Comparison of ENCODE assay signal across 1 cellular context in genomic region chr20:50680106-50680960, GRCh38.
TF ChIP-seq lines count a peak whose summit lies in the region.

No MANE protein-coding gene starts in this region.

TF ChIP-seq in HEK293, 187 proteins besides CTCF, POLR2A, EP300 and RAD21 (continued from another document):
- TF ChIP-seq, protein P1, sequence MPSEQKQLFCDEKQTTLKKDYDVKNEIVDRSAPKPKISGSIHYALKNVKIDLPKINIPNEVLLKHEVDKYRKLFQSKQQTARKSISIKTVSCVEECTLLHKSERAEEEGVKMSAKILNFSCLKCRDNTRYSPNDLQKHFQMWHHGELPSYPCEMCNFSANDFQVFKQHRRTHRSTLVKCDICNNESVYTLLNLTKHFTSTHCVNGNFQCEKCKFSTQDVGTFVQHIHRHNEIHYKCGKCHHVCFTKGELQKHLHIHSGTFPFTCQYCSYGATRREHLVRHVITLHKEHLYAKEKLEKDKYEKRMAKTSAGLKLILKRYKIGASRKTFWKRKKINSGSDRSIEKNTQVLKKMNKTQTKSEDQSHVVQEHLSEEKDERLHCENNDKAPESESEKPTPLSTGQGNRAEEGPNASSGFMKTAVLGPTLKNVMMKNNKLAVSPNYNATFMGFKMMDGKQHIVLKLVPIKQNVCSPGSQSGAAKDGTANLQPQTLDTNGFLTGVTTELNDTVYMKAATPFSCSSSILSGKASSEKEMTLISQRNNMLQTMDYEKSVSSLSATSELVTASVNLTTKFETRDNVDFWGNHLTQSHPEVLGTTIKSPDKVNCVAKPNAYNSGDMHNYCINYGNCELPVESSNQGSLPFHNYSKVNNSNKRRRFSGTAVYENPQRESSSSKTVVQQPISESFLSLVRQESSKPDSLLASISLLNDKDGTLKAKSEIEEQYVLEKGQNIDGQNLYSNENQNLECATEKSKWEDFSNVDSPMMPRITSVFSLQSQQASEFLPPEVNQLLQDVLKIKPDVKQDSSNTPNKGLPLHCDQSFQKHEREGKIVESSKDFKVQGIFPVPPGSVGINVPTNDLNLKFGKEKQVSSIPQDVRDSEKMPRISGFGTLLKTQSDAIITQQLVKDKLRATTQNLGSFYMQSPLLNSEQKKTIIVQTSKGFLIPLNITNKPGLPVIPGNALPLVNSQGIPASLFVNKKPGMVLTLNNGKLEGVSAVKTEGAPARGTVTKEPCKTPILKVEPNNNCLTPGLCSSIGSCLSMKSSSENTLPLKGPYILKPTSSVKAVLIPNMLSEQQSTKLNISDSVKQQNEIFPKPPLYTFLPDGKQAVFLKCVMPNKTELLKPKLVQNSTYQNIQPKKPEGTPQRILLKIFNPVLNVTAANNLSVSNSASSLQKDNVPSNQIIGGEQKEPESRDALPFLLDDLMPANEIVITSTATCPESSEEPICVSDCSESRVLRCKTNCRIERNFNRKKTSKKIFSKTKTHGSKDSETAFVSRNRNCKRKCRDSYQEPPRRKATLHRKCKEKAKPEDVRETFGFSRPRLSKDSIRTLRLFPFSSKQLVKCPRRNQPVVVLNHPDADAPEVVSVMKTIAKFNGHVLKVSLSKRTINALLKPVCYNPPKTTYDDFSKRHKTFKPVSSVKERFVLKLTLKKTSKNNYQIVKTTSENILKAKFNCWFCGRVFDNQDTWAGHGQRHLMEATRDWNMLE (tag by site-specific recombination; conservative IDR thresholded peaks at IDR 0.05; ENCODE audit: low read depth) = no peak
- TF ChIP-seq ZFP69B (tag by site-specific recombination; IDR thresholded peaks at IDR 0.05) = peak; percentile 78
- peak; percentile 85 for TF ChIP-seq ZNF335 (tag by site-specific recombination; conservative IDR thresholded peaks at IDR 0.05)
- TF ChIP-seq ZBTB8A (tag by site-specific recombination; IDR thresholded peaks at IDR 0.05) = 0 out of 2 replicates have a peak, but pooled peaks have one; percentile 16
- TF ChIP-seq, protein P2, sequence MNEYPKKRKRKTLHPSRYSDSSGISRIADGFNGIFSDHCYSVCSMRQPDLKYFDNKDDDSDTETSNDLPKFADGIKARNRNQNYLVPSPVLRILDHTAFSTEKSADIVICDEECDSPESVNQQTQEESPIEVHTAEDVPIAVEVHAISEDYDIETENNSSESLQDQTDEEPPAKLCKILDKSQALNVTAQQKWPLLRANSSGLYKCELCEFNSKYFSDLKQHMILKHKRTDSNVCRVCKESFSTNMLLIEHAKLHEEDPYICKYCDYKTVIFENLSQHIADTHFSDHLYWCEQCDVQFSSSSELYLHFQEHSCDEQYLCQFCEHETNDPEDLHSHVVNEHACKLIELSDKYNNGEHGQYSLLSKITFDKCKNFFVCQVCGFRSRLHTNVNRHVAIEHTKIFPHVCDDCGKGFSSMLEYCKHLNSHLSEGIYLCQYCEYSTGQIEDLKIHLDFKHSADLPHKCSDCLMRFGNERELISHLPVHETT (tag by site-specific recombination; IDR thresholded peaks at IDR 0.05) = no peak
- no peak for TF ChIP-seq ZNF132 (tag by site-specific recombination; IDR thresholded peaks at IDR 0.05; ENCODE audit: borderline replicate concordance)
- 0 out of 2 replicates have a peak, but pooled peaks have one; percentile 22 for TF ChIP-seq OSR2 (tag by site-specific recombination; IDR thresholded peaks at IDR 0.05)
- peak; percentile 96 for TF ChIP-seq ZIC2 (tag by site-specific recombination; IDR thresholded peaks at IDR 0.05)
- no peak for TF ChIP-seq ZNF223 (tag by site-specific recombination; IDR thresholded peaks at IDR 0.05)
